8 cellular contexts compared by ENCODE assay signal in the genomic region with DNA sequence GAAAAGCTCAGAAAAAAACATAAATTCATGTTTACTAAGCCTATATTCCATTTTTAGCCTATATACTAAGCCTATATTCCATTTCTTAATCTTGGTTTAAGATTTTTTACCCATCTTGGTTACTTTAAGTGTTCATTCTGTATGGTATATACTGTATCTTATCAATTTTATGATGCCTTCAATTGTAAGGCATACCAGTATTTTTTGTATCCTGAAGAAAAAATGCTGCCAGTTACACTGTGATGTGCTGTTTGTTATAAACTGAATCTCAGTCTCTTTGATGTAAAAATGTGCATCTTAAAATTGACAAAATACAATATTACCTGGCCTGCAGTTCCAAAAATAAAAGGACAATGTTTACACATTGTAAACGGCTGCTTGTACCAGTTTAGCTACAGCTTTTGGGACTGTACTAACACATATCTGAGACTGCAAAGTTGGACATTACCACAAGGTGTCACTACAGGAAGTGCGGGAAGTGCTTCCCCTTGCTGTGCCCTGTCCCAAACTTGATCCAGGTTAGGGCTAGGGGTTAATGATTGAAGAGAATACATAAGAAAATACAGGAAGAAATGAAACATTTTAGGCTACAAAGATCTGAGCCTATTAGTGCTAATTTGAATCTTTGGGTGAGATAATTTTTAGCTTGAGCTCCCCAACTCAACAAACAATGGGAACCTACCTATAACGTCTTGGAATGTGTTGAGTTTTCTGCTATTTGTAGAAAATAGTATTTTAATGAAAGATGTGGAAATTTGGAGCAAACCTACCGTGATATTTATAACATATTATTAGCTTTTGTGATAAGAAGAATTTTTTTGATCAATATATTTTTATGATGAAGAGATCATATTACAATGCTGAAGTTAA.
DNase-seq lines count a peak whose midpoint lies in the region; ATAC-seq, FAIRE-seq and TF ChIP-seq lines count a peak whose summit lies in the region.

No MANE protein-coding gene starts in this region.

- TF ChIP-seq POLR2A in GM18505 (IDR thresholded peaks at IDR 0.05; ENCODE audit: borderline replicate concordance, extremely low read depth, insufficient read depth, insufficient read length), result no peak

- no peak overlapping the region for H3K27ac ChIP-seq in CD4-positive, alpha-beta T cell (ENCODE audit: low read depth, low read length)
- no peak overlapping the region for H3K27ac ChIP-seq in foreskin keratinocyte

- H3K27me3 Mint-ChIP-seq in CD4-positive, alpha-beta T cell, result no peaks in the 10 kb centered on the region
- H3K27me3 Mint-ChIP-seq in activated T-helper 2 cell treated with anti-CD3 and anti-CD28 coated beads, Interferon-gamma antibody, Interleukin-2, Interleukin-4, amounts not matched to agents 10 μg/mL and 5 μg/mL and 100 μg/mL, durations not matched to agents 14 hours and 24 hours and 36 hours (ENCODE audit: low read depth), result peaks cover 8% of the 10 kb centered on the region

- no peaks in the 10 kb centered on the region for H3K9me3 Mint-ChIP-seq in CD4-positive, alpha-beta T cell
- no peaks in the 10 kb centered on the region for H3K9me3 Mint-ChIP-seq in activated T-helper 2 cell treated with anti-CD3 and anti-CD28 coated beads, Interferon-gamma antibody, Interleukin-2, Interleukin-4, amounts not matched to agents 10 μg/mL and 5 μg/mL and 100 μg/mL, durations not matched to agents 14 hours and 24 hours and 36 hours

- FAIRE-seq in TTC549 (lab: Jason Lieb, UNC), result peak; percentile 97

- ATAC-seq in CD4-positive, alpha-beta T cell (ENCODE audit: poor library complexity), result peak; percentile 43
- ATAC-seq in GM18505 (IDR thresholded peaks at IDR 0.05; ENCODE audit: unreplicated experiment) (peak; percentile 86), HG02763 (IDR thresholded peaks at IDR 0.05; ENCODE audit: unreplicated experiment) (peak; percentile 82), foreskin keratinocyte (peak; percentile 92)

- no peaks in the 10 kb centered on the region for H3K4me1 ChIP-seq in foreskin keratinocyte

- CTCF ChIA-PET in CD4-positive, alpha-beta T cell (lab: Charles Lee), result interaction anchor here (0.6 to 1.7 kb wide), 5 partner anchors 10 to 61 kb away, joined by 3 to 4 read pairs (median 3); no protein-coding TSS in a partner anchor

- peak; percentile 84 for TF ChIP-seq CTCF in CD4-positive, alpha-beta T cell (IDR thresholded peaks at IDR 0.05)
- peak; percentile 82 for TF ChIP-seq CTCF in foreskin keratinocyte (conservative IDR thresholded peaks at IDR 0.05)

- no peak for DNase-seq in CD4-positive, alpha-beta T cell
- DNase-seq in NCI-H1105 treated with DMSO at 0.1 percent for 48 hours (lab: John Stamatoyannopoulos, UW) (peak; percentile 59), foreskin keratinocyte (peak in 1 of 2 donors; percentile 36), pons (ENCODE audit: low spot score) (peak; percentile 39)
- no peak for DNase-seq in activated T-helper 2 cell treated with anti-CD3 and anti-CD28 coated beads, Interferon-gamma antibody, Interleukin-2, Interleukin-4, amounts not matched to agents 10 μg/mL and 5 μg/mL and 100 μg/mL, durations not matched to agents 14 hours and 24 hours and 36 hours (ENCODE audit: low spot score)

- no peaks in the 10 kb centered on the region for H3K4me1 Mint-ChIP-seq in CD4-positive, alpha-beta T cell (ENCODE audit: low read depth)
- H3K4me1 Mint-ChIP-seq in activated T-helper 2 cell treated with anti-CD3 and anti-CD28 coated beads, Interferon-gamma antibody, Interleukin-2, Interleukin-4, amounts not matched to agents 10 μg/mL and 5 μg/mL and 100 μg/mL, durations not matched to agents 14 hours and 24 hours and 36 hours (ENCODE audit: low read depth), result no peaks in the 10 kb centered on the region

- H3K9me3 ChIP-seq in CD4-positive, alpha-beta T cell (ENCODE audit: control insufficient read depth, low read length), result no peaks in the 10 kb centered on the region

- no peaks in the 10 kb centered on the region for H3K36me3 Mint-ChIP-seq in CD4-positive, alpha-beta T cell (ENCODE audit: low read depth)
- H3K36me3 Mint-ChIP-seq in activated T-helper 2 cell treated with anti-CD3 and anti-CD28 coated beads, Interferon-gamma antibody, Interleukin-2, Interleukin-4, amounts not matched to agents 10 μg/mL and 5 μg/mL and 100 μg/mL, durations not matched to agents 14 hours and 24 hours and 36 hours (ENCODE audit: low read depth), result no peaks in the 10 kb centered on the region

- intact Hi-C loops in CD4-positive, alpha-beta T cell (cut with DNase I, micrococcal nuclease), result loop anchor here (2.0 to 5.0 kb wide), 2 partner anchors 658 kb away; no protein-coding TSS in a partner anchor
- intact Hi-C loops in activated T-helper 2 cell treated with anti-CD3 and anti-CD28 coated beads, Interferon-gamma antibody, Interleukin-2, Interleukin-4, amounts not matched to agents 10 μg/mL and 5 μg/mL and 100 μg/mL, durations not matched to agents 14 hours and 24 hours and 36 hours (cut with micrococcal nuclease), result loop anchor here (5.0 kb wide), 1 partner anchor 658 kb away; no protein-coding TSS in a partner anchor

- H3K27me3 ChIP-seq in CD4-positive, alpha-beta T cell (ENCODE audit: control insufficient read depth, insufficient read depth, low read length), result peaks cover 6% of the 10 kb centered on the region
- no peaks in the 10 kb centered on the region for H3K27me3 ChIP-seq in foreskin keratinocyte

- POLR2A ChIA-PET in CD4-positive, alpha-beta T cell (lab: Charles Lee), result interaction anchor here (0.8 kb wide), 1 partner anchor 102 kb away, joined by 3 read pairs; no protein-coding TSS in a partner anchor

- no peak overlapping the region for H3K4me3 Mint-ChIP-seq in CD4-positive, alpha-beta T cell
- no peak overlapping the region for H3K4me3 Mint-ChIP-seq in activated T-helper 2 cell treated with anti-CD3 and anti-CD28 coated beads, Interferon-gamma antibody, Interleukin-2, Interleukin-4, amounts not matched to agents 10 μg/mL and 5 μg/mL and 100 μg/mL, durations not matched to agents 14 hours and 24 hours and 36 hours (ENCODE audit: low read depth)

- no peak overlapping the region for H3K27ac Mint-ChIP-seq in CD4-positive, alpha-beta T cell
- H3K27ac Mint-ChIP-seq in activated T-helper 2 cell treated with anti-CD3 and anti-CD28 coated beads, Interferon-gamma antibody, Interleukin-2, Interleukin-4, amounts not matched to agents 10 μg/mL and 5 μg/mL and 100 μg/mL, durations not matched to agents 14 hours and 24 hours and 36 hours, result no peak overlapping the region

Comparison
In these comparisons a context has a peak if more than half of its experiments do, and no peak if none do; other contexts are left out.
1. DNase-seq: peak in NCI-H1105 treated with DMSO at 0.1 percent for 48 hours (single experiment) and pons (single experiment); none in CD4-positive, alpha-beta T cell (0 of 10) and activated T-helper 2 cell treated with anti-CD3 and anti-CD28 coated beads, Interferon-gamma antibody, Interleukin-2, Interleukin-4, amounts not matched to agents 10 μg/mL and 5 μg/mL and 100 μg/mL, durations not matched to agents 14 hours and 24 hours and 36 hours (single experiment).
2. Peak in every context shown above with its lines, with median percentiles within 50 percentile points of each other: ATAC-seq.